In genomic region chr5:33762859-33763258, GRCh38 we compare ENCODE assay signal across 24 cellular contexts.
"Had no signal": no experiment of that assay in that cellular context is flagged by ENCODE, and none has a peak within 500 bp of the region (broad histone marks: within the 10 kb centered on the region; RNA-seq: fewer than 3 reads in every experiment).

No MANE protein-coding gene starts in this region.

- H3K9me3 Mint-ChIP-seq: activated B cell treated with CpG ODN at 0.5 μM for 24 hours; activated naive CD4-positive, alpha-beta T cell treated with anti-CD3 and anti-CD28 coated beads, Interleukin-2, amount 10 ng/mL, durations not matched to agents 7 days and 5 days; activated T-cell treated with anti-CD3 and anti-CD28 coated beads, Interleukin-2, amount 50 U/mL, for 72 hours had no signal

- H3K27me3 ChIP-seq: brain microvascular endothelial cell, hepatocyte, transverse colon had no signal

- H3K36me3 ChIP-seq: brain microvascular endothelial cell, lower lobe of right lung, transverse colon had no signal

- H3K9me3 ChIP-seq: lower lobe of right lung, transverse colon had no signal

- H3K27me3 Mint-ChIP-seq: activated B cell treated with CpG ODN at 0.5 μM for 24 hours had no signal

- H3K36me3 Mint-ChIP-seq: activated naive CD4-positive, alpha-beta T cell treated with anti-CD3 and anti-CD28 coated beads, Interleukin-2, amount 10 ng/mL, durations not matched to agents 7 days and 5 days; immature natural killer cell; naive thymus-derived CD4-positive, alpha-beta T cell; stimulated activated memory B cell treated with anti-CD40 and anti-IgM and Interleukin-4, amounts not matched to agents 10 μg/mL and 1 μg/mL and 100 μg/mL, for 72 hours had no signal

- H3K4me1 Mint-ChIP-seq: activated naive CD4-positive, alpha-beta T cell treated with anti-CD3 and anti-CD28 coated beads, Interleukin-2, amount 10 ng/mL, durations not matched to agents 7 days and 5 days; immature natural killer cell; stimulated activated memory B cell treated with anti-CD40 and anti-IgM and Interleukin-4, amounts not matched to agents 10 μg/mL and 1 μg/mL and 100 μg/mL, for 72 hours had no signal

- H3K4me3 ChIP-seq: hepatocyte, lower lobe of right lung, transverse colon had no signal

- H2AFZ ChIP-seq: hepatocyte had no signal

- H3K4me2 ChIP-seq: hepatocyte had no signal

- FAIRE-seq: small intestine, urothelium cell line had no signal

- H3K79me2 ChIP-seq: hepatocyte had no signal

- DNase-seq: activated B cell treated with CpG ODN at 0.5 μM for 24 hours; activated CD4-positive, alpha-beta T cell treated with anti-CD3 and anti-CD28 coated beads for 4 hours; activated CD4-positive, alpha-beta T cell treated with anti-CD3 and anti-CD28 coated beads, Interleukin-2, amount 50 U/mL, for 48 hours; activated effector memory CD4-positive, alpha-beta T cell treated with Interleukin-2 at 50 U/mL for 16 hours; activated naive CD4-positive, alpha-beta T cell treated with anti-CD3 and anti-CD28 coated beads, Interleukin-2, amount 10 ng/mL, durations not matched to agents 7 days and 5 days; activated T-cell treated with anti-CD3 and anti-CD28 coated beads, Interleukin-2, amount 50 U/mL, for 72 hours; aorta; brain microvascular endothelial cell; central memory CD4-positive, alpha-beta T cell; dermis blood vessel endothelial cell; effector CD8-positive, alpha-beta T cell; foreskin melanocyte; glutamatergic neuron; immature natural killer cell; lower lobe of right lung; naive thymus-derived CD4-positive, alpha-beta T cell; small intestine; T-helper 9 cell; transverse colon had no signal

- ATAC-seq: activated T-cell treated with anti-CD3 and anti-CD28 coated beads, Interleukin-2, amount 50 U/mL, for 72 hours; left lobe of liver; lower lobe of right lung; naive thymus-derived CD4-positive, alpha-beta T cell; sciatic nerve; stimulated activated memory B cell treated with anti-CD40 and anti-IgM and Interleukin-4, amounts not matched to agents 10 μg/mL and 1 μg/mL and 100 μg/mL, for 72 hours had no signal

- H3K4me1 ChIP-seq: lower lobe of right lung had no signal

- H3K4me3 Mint-ChIP-seq: activated B cell treated with CpG ODN at 0.5 μM for 24 hours; activated naive CD4-positive, alpha-beta T cell treated with anti-CD3 and anti-CD28 coated beads, Interleukin-2, amount 10 ng/mL, durations not matched to agents 7 days and 5 days; activated T-cell treated with anti-CD3 and anti-CD28 coated beads, Interleukin-2, amount 50 U/mL, for 72 hours; immature natural killer cell; naive thymus-derived CD4-positive, alpha-beta T cell; stimulated activated memory B cell treated with anti-CD40 and anti-IgM and Interleukin-4, amounts not matched to agents 10 μg/mL and 1 μg/mL and 100 μg/mL, for 72 hours had no signal

- H3K27ac Mint-ChIP-seq: activated B cell treated with CpG ODN at 0.5 μM for 24 hours; activated naive CD4-positive, alpha-beta T cell treated with anti-CD3 and anti-CD28 coated beads, Interleukin-2, amount 10 ng/mL, durations not matched to agents 7 days and 5 days; activated T-cell treated with anti-CD3 and anti-CD28 coated beads, Interleukin-2, amount 50 U/mL, for 72 hours; immature natural killer cell; naive thymus-derived CD4-positive, alpha-beta T cell; stimulated activated memory B cell treated with anti-CD40 and anti-IgM and Interleukin-4, amounts not matched to agents 10 μg/mL and 1 μg/mL and 100 μg/mL, for 72 hours had no signal

- H3K27ac ChIP-seq: brain microvascular endothelial cell, hepatocyte, lower lobe of right lung, transverse colon had no signal
